ENCODE assay signal across 17 cellular contexts in the genomic region with DNA sequence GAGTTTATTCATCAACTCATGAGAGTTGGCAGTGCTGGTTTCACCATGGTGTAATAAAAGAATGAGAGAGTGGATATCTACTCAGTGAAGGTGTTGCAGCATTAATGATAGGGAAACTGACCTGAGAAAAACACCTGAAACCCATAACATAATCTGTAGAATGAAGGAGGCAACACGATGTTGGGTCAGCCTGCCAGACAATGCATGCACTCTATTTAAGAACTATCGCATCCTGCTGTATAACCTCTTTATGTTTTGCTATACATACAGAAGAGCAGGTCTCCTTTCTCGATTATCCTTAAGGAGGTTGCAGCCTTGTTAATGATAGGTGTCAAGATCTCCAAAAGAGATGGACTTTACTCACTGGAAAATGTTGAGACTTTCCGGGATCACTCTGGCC.
DNase-seq lines count a peak whose midpoint lies in the region; ATAC-seq, FAIRE-seq and TF ChIP-seq lines count a peak whose summit lies in the region.
"Had no signal": no experiment of that assay in that cellular context is flagged by ENCODE, and none has a peak within 500 bp of the region (broad histone marks: within the 10 kb centered on the region; RNA-seq: fewer than 3 reads in every experiment).

No MANE protein-coding gene starts in this region.

- POLR2A ChIA-PET in GM10248 (lab: Yijun Ruan, JAX), result no interaction called here

- intact Hi-C loops in natural killer cell (cut with micrococcal nuclease) (no loop called here), Calu3 (cut with micrococcal nuclease; ENCODE audit: unreplicated experiment) (no loop called here)

- no peak for TF ChIP-seq CTCF in chondrocyte (IDR thresholded peaks at IDR 0.05)
- no peak for TF ChIP-seq CTCF in natural killer cell (IDR thresholded peaks at IDR 0.05)
- no peak for TF ChIP-seq CTCF in GM10248 (IDR thresholded peaks at IDR 0.05; ENCODE audit: control extremely low read depth, extremely low read depth, low read depth, missing control alignments)
- TF ChIP-seq CTCF in Calu3 (IDR thresholded peaks at IDR 0.05; ENCODE audit: unreplicated experiment), result no peak
- TF ChIP-seq CTCF in BE2C (IDR thresholded peaks at IDR 0.05; ENCODE audit: low read depth, low read length), result no peak

- BruUV-seq in Calu3 (replicated peaks; lab: Mats Ljungman, UMichigan), result no TSS peak

- peak overlapping the region; percentile 58 for H3K27ac ChIP-seq in CD4-positive, CD25-positive, alpha-beta regulatory T cell (ENCODE audit: insufficient read depth, low read length, poor library complexity, severe bottlenecking)
- H3K27ac ChIP-seq: A549, C4-2B, HL-60, PC-9, SJCRH30 had no signal

- ATAC-seq in CD4-positive, CD25-positive, alpha-beta regulatory T cell (ENCODE audit: low read depth in 2 of 2), result no peak
- peak; percentile 38 to 68 (median 52) for ATAC-seq in natural killer cell
- ATAC-seq: A549 had no signal

- no peak for DNase-seq in CD4-positive, CD25-positive, alpha-beta regulatory T cell
- no peak for DNase-seq in GM19239 (ENCODE audit: insufficient read length, low spot score)
- no peak for DNase-seq in chondrocyte (ENCODE audit: low spot score)
- no peak for DNase-seq in natural killer cell
- DNase-seq in GM10248 (ENCODE audit: extremely low spot score), result no peak
- DNase-seq in Calu3, result no peak
- DNase-seq in BE2C, result no peak
- DNase-seq in NCI-H2196 (lab: John Stamatoyannopoulos, UW; ENCODE audit: unreplicated experiment), result no peak
- DNase-seq: NCI-H187 treated with DMSO at 0.1 percent for 48 hours, NCI-H2171, NCI-H748 treated with DMSO at 0.1 percent for 48 hours, PC-9, SJCRH30 had no signal

- peaks cover 71% of the 10 kb centered on the region for H3K4me1 ChIP-seq in CD4-positive, CD25-positive, alpha-beta regulatory T cell (ENCODE audit: control insufficient read depth, insufficient read depth, low read length, poor library complexity, severe bottlenecking)
- H3K4me1 ChIP-seq in BE2C, result no peaks in the 10 kb centered on the region
- H3K4me1 ChIP-seq: SJCRH30 had no signal

- peaks cover 0 to 2% (median 0%) of the 10 kb centered on the region in 7 donors for H3K9me3 Mint-ChIP-seq in CD4-positive, CD25-positive, alpha-beta regulatory T cell
- H3K9me3 Mint-ChIP-seq in chondrocyte (ENCODE audit: low read depth) (peaks cover 4% of the 10 kb centered on the region), natural killer cell (no peaks in the 10 kb centered on the region), Calu3 (ENCODE audit: low read depth, unreplicated experiment) (no peaks in the 10 kb centered on the region)

- peak; percentile 39 for FAIRE-seq in GM19239 (lab: Jason Lieb, UNC)
- FAIRE-seq: A549, HTR-8/SVneo had no signal

- H3K27me3 ChIP-seq in CD4-positive, CD25-positive, alpha-beta regulatory T cell (ENCODE audit: control insufficient read depth, insufficient read depth, low read length), result no peaks in the 10 kb centered on the region
- no peaks in the 10 kb centered on the region; the same call in 1 of the 2 replicates for H3K27me3 ChIP-seq in BE2C
- H3K27me3 ChIP-seq: SJCRH30 had no signal

- H3K27ac Mint-ChIP-seq in CD4-positive, CD25-positive, alpha-beta regulatory T cell, result peak overlapping the region; percentile 38 to 90 (median 84)
- H3K27ac Mint-ChIP-seq in chondrocyte (ENCODE audit: unreplicated experiment) (peak overlapping the region; percentile 75), natural killer cell (peak overlapping the region; percentile 79 to 83), Calu3 (ENCODE audit: unreplicated experiment) (no peak overlapping the region)

- peaks cover 29% of the 10 kb centered on the region for H3K36me3 ChIP-seq in CD4-positive, CD25-positive, alpha-beta regulatory T cell (ENCODE audit: control insufficient read depth, insufficient read depth, low read length)
- H3K36me3 ChIP-seq in BE2C, result no peaks in the 10 kb centered on the region
- H3K36me3 ChIP-seq: SJCRH30 had no signal

- H3K4me1 Mint-ChIP-seq in CD4-positive, CD25-positive, alpha-beta regulatory T cell, result peaks cover 57 to 90% (median 74%) of the 10 kb centered on the region in 4 donors
- H3K4me1 Mint-ChIP-seq in chondrocyte (ENCODE audit: low read depth) (peaks cover 69% of the 10 kb centered on the region), natural killer cell (peaks cover 61 to 66% of the 10 kb centered on the region in 2 donors), Calu3 (ENCODE audit: low read depth, unreplicated experiment) (peaks cover 19% of the 10 kb centered on the region)

- H3K9me3 ChIP-seq in CD4-positive, CD25-positive, alpha-beta regulatory T cell (ENCODE audit: control insufficient read depth in 2 of 2, low read length in 2 of 2), result no peaks in the 10 kb centered on the region
- no peaks in the 10 kb centered on the region for H3K9me3 ChIP-seq in BE2C
- H3K9me3 ChIP-seq: A549, SJCRH30 had no signal

- CTCF ChIA-PET in GM10248 (lab: Yijun Ruan, JAX), result interaction anchor here (2.0 kb wide), 1 partner anchor 8 kb away, joined by 6 read pairs; no protein-coding TSS in a partner anchor
- CTCF ChIA-PET in Calu3 (lab: Charles Lee), result no interaction called here

- peak overlapping the region; percentile 35 to 72 (median 64) for H3K4me3 Mint-ChIP-seq in CD4-positive, CD25-positive, alpha-beta regulatory T cell
- H3K4me3 Mint-ChIP-seq in chondrocyte (ENCODE audit: unreplicated experiment), result no peak overlapping the region
- peak overlapping the region; percentile 77 for H3K4me3 Mint-ChIP-seq in natural killer cell
- no peak overlapping the region for H3K4me3 Mint-ChIP-seq in Calu3 (ENCODE audit: low read depth, unreplicated experiment)

- H3K27me3 Mint-ChIP-seq in CD4-positive, CD25-positive, alpha-beta regulatory T cell, result no peaks in the 10 kb centered on the region
- H3K27me3 Mint-ChIP-seq in chondrocyte (ENCODE audit: low read depth) (no peaks in the 10 kb centered on the region), natural killer cell (ENCODE audit: low read depth in 2 of 2) (no peaks in the 10 kb centered on the region), Calu3 (ENCODE audit: unreplicated experiment) (no peaks in the 10 kb centered on the region)

- peaks cover 38% of the 10 kb centered on the region for H3K36me3 Mint-ChIP-seq in CD4-positive, CD25-positive, alpha-beta regulatory T cell
- H3K36me3 Mint-ChIP-seq in chondrocyte (ENCODE audit: low read depth) (peaks cover 4% of the 10 kb centered on the region), natural killer cell (no peaks in the 10 kb centered on the region), Calu3 (ENCODE audit: insufficient read depth, unreplicated experiment) (no peaks in the 10 kb centered on the region)

- peak overlapping the region; percentile 72 for H3K4me3 ChIP-seq in CD4-positive, CD25-positive, alpha-beta regulatory T cell (ENCODE audit: low read depth, low read length)
- H3K4me3 ChIP-seq in BE2C (ENCODE audit: low read depth, low read length), result no peak overlapping the region
- H3K4me3 ChIP-seq: A549, PC-9, SJCRH30 had no signal

Comparison
In these comparisons a context has a peak if more than half of its experiments do, and no peak if none do; other contexts are left out.
1. ATAC-seq: peak in natural killer cell (3 of 3); none in CD4-positive, CD25-positive, alpha-beta regulatory T cell (0 of 2).
2. H3K4me3 Mint-ChIP-seq: peak in CD4-positive, CD25-positive, alpha-beta regulatory T cell (4 of 4) and natural killer cell (single experiment); none in chondrocyte (single experiment) and Calu3 (single experiment).